Comparison of ENCODE assay signal across 1 cellular context in the genomic region with DNA sequence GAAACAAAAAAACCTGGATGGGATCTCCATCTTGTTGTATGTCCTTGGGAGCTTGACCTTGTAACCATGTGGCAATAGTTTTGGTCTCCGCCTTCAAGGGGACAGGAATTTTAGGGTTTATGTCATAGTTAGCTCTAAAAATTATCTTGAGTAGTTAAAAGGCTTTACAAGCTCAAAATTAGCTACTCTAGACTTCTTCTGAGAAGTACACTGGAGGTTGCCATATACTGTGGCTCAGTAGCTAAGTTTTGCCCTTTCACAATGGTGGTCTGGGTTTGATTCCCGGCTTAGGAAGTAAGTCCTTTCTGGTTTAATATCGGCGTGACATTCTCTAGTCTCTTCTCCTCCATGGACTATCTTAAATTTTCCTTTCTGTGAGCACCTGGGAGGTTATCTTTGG.
TF ChIP-seq lines count a peak whose summit lies in the region.

No MANE protein-coding gene starts in this region.

TF ChIP-seq in H1, 55 proteins besides CTCF, POLR2A, EP300 and RAD21:
- TF ChIP-seq TBP (IDR thresholded peaks at IDR 0.05; ENCODE audit: low read depth, low read length) = peak; percentile 96
- TF ChIP-seq, protein P1, sequence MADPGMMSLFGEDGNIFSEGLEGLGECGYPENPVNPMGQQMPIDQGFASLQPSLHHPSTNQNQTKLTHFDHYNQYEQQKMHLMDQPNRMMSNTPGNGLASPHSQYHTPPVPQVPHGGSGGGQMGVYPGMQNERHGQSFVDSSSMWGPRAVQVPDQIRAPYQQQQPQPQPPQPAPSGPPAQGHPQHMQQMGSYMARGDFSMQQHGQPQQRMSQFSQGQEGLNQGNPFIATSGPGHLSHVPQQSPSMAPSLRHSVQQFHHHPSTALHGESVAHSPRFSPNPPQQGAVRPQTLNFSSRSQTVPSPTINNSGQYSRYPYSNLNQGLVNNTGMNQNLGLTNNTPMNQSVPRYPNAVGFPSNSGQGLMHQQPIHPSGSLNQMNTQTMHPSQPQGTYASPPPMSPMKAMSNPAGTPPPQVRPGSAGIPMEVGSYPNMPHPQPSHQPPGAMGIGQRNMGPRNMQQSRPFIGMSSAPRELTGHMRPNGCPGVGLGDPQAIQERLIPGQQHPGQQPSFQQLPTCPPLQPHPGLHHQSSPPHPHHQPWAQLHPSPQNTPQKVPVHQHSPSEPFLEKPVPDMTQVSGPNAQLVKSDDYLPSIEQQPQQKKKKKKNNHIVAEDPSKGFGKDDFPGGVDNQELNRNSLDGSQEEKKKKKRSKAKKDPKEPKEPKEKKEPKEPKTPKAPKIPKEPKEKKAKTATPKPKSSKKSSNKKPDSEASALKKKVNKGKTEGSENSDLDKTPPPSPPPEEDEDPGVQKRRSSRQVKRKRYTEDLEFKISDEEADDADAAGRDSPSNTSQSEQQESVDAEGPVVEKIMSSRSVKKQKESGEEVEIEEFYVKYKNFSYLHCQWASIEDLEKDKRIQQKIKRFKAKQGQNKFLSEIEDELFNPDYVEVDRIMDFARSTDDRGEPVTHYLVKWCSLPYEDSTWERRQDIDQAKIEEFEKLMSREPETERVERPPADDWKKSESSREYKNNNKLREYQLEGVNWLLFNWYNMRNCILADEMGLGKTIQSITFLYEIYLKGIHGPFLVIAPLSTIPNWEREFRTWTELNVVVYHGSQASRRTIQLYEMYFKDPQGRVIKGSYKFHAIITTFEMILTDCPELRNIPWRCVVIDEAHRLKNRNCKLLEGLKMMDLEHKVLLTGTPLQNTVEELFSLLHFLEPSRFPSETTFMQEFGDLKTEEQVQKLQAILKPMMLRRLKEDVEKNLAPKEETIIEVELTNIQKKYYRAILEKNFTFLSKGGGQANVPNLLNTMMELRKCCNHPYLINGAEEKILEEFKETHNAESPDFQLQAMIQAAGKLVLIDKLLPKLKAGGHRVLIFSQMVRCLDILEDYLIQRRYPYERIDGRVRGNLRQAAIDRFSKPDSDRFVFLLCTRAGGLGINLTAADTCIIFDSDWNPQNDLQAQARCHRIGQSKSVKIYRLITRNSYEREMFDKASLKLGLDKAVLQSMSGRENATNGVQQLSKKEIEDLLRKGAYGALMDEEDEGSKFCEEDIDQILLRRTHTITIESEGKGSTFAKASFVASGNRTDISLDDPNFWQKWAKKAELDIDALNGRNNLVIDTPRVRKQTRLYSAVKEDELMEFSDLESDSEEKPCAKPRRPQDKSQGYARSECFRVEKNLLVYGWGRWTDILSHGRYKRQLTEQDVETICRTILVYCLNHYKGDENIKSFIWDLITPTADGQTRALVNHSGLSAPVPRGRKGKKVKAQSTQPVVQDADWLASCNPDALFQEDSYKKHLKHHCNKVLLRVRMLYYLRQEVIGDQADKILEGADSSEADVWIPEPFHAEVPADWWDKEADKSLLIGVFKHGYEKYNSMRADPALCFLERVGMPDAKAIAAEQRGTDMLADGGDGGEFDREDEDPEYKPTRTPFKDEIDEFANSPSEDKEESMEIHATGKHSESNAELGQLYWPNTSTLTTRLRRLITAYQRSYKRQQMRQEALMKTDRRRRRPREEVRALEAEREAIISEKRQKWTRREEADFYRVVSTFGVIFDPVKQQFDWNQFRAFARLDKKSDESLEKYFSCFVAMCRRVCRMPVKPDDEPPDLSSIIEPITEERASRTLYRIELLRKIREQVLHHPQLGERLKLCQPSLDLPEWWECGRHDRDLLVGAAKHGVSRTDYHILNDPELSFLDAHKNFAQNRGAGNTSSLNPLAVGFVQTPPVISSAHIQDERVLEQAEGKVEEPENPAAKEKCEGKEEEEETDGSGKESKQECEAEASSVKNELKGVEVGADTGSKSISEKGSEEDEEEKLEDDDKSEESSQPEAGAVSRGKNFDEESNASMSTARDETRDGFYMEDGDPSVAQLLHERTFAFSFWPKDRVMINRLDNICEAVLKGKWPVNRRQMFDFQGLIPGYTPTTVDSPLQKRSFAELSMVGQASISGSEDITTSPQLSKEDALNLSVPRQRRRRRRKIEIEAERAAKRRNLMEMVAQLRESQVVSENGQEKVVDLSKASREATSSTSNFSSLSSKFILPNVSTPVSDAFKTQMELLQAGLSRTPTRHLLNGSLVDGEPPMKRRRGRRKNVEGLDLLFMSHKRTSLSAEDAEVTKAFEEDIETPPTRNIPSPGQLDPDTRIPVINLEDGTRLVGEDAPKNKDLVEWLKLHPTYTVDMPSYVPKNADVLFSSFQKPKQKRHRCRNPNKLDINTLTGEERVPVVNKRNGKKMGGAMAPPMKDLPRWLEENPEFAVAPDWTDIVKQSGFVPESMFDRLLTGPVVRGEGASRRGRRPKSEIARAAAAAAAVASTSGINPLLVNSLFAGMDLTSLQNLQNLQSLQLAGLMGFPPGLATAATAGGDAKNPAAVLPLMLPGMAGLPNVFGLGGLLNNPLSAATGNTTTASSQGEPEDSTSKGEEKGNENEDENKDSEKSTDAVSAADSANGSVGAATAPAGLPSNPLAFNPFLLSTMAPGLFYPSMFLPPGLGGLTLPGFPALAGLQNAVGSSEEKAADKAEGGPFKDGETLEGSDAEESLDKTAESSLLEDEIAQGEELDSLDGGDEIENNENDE (IDR thresholded peaks at IDR 0.05; ENCODE audit: insufficient replicate concordance, low read length) = no peak
TF ChIP-seq in H1: peak in this region for 1.
